ENCODE assay signal across 1 cellular context in the genomic region with DNA sequence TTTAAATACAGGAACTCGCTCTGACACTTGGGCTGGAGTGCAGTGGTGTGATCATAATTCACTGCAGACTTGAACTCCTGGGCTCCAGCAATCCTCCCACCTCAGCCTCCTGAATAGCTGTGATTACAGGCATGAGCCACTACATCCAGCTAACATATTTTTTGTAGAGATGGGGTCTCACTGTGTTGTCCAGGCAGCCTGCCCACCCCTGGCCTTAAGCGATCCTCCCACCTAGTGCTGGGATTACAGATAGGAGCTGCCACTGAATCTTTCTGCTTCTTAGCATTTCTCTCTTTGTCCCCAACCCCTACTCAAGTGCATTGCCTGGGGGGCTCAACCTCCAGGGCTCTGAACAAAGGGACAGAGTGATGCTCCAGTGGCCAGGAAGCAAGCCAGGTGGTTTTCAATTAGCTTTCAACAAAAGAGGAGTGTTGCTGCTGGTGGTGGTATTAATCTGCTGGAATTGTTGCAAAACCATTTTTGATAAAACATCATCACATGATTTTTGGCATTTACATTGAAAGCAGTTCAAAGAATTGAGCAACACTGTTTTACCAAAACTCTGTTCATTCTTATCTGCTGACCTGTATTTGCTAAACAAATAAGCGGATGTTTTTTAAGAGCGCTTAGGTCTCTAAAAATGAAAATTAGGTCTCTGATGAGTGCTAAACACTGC.
TF ChIP-seq lines count a peak whose summit lies in the region.

No MANE protein-coding gene starts in this region.

TF ChIP-seq in HepG2, 621 proteins besides CTCF, POLR2A, EP300 and RAD21 (continued from another document):
- peak; percentile 62 for TF ChIP-seq PAXIP1 (CRISPR knock-in tag; conservative IDR thresholded peaks at IDR 0.05)
- TF ChIP-seq RARA (CRISPR knock-in tag; IDR thresholded peaks at IDR 0.05), result peak; percentile 52
- 0 out of 2 replicates have a peak, but pooled peaks have one; percentile 46 for TF ChIP-seq SOX13 (IDR thresholded peaks at IDR 0.05)
- peak in 1 of 2 experiments; percentile 90; a peak in 2 of 4 replicates for TF ChIP-seq SOX13 (CRISPR knock-in tag; conservative IDR thresholded peaks at IDR 0.05 in 1 of 2, IDR thresholded peaks at IDR 0.05 in 1 of 2)
- TF ChIP-seq ASH2L (IDR thresholded peaks at IDR 0.05; ENCODE audit: insufficient read length, low read depth, low read length), result no peak
- TF ChIP-seq MXD4 (CRISPR knock-in tag; IDR thresholded peaks at IDR 0.05), result no peak
- TF ChIP-seq FOXA1 (IDR thresholded peaks at IDR 0.05), result no peak
- peak; percentile 90 for TF ChIP-seq FOXA1 (CRISPR knock-in tag; IDR thresholded peaks at IDR 0.05)
- no peak for TF ChIP-seq ZNF550 (CRISPR knock-in tag; IDR thresholded peaks at IDR 0.05; ENCODE audit: borderline replicate concordance)
- TF ChIP-seq ZNF598 (CRISPR knock-in tag; IDR thresholded peaks at IDR 0.05; ENCODE audit: borderline replicate concordance), result no peak
- peak; percentile 79 for TF ChIP-seq ZGPAT (CRISPR knock-in tag; IDR thresholded peaks at IDR 0.05)
